18 cellular contexts compared by ENCODE assay signal in the genomic region with DNA sequence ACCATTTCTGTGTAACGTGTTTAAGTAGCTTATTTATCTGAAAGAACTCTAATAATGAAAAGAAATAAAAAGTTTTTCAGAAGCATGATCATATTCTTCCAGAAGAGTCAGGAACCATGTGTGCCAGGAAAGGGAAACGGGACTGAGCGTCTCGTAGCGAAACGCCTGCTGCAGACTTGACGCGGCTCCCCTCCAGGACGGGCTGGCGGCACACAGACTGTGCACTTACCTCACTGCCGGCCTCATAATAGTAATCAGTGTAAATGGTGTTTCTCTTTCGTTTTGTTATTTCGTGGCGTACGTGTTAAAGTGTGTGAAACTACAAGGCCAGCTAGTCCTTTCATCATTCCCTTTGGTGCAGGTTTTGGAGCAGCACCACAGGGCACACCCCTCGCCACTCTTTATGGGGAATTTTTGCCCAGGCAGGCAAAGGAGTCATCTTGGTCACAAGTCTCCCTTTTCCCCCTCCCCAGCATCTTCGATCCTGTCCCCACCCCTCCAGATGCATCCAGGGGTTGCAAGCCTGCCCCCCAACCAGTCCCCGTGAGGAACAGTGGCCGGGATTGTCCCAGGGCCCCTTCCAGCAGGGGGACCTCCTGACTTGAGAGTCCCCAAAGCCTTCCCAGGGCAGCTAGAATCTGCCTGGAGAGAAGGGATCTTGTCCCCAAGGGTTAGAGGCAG.
DNase-seq lines count a peak whose midpoint lies in the region; ATAC-seq and TF ChIP-seq lines count a peak whose summit lies in the region.
"Had no signal": no experiment of that assay in that cellular context is flagged by ENCODE, and none has a peak within 500 bp of the region (broad histone marks: within the 10 kb centered on the region; RNA-seq: fewer than 3 reads in every experiment).

No MANE protein-coding gene starts in this region.

- H3K27me3 Mint-ChIP-seq in brain: no peaks in the 10 kb centered on the region

- TF ChIP-seq CTCF in 22Rv1 (IDR thresholded peaks at IDR 0.05): no peak
- no peak for TF ChIP-seq CTCF in brain (conservative IDR thresholded peaks at IDR 0.05)
- TF ChIP-seq CTCF in gastrocnemius medialis (IDR thresholded peaks at IDR 0.05 in 4 of 5, conservative IDR thresholded peaks at IDR 0.05 in 1 of 5): no peak

- POLR2A ChIA-PET in HEK293T (lab: Yijun Ruan, JAX): no interaction called here

- intact Hi-C loops in gastrocnemius medialis (cut with DNase I; ENCODE audit: low total_unique reads): loop anchor here (2.0 kb wide), 1 partner anchor 42 kb away; no protein-coding TSS in a partner anchor

- no peak for TF ChIP-seq POLR2A in gastrocnemius medialis (IDR thresholded peaks at IDR 0.05)

- H3K4me1 ChIP-seq in gastrocnemius medialis: peaks cover 72 to 77% of the 10 kb centered on the region in 2 donors
- H3K4me1 ChIP-seq: breast epithelium had no signal

- peaks cover 55% of the 10 kb centered on the region for H3K4me1 Mint-ChIP-seq in brain

- ATAC-seq in gastrocnemius medialis: peak; percentile 38 to 47
- no peak for ATAC-seq in HG03095 (IDR thresholded peaks at IDR 0.05; ENCODE audit: unreplicated experiment)

- H3K36me3 ChIP-seq in gastrocnemius medialis: peaks cover 0 to 19% of the 10 kb centered on the region in 2 donors
- H3K36me3 ChIP-seq: breast epithelium had no signal

- peak overlapping the region in 3 of 5 experiments; percentile 12 to 63 (median 19) for H3K27ac Mint-ChIP-seq in brain

- H3K4me3 Mint-ChIP-seq in brain: no peak overlapping the region

- DNase-seq in gastrocnemius medialis: peak in 1 of 2 donors; percentile 69
- no peak for DNase-seq in NCI-H1417 (lab: John Stamatoyannopoulos, UW)
- no peak for DNase-seq in HEK293T (ENCODE audit: extremely low spot score)
- no peak for DNase-seq in NCI-H524 treated with DMSO at 0.1 percent for 48 hours (lab: John Stamatoyannopoulos, UW)
- DNase-seq: activated CD4-positive, alpha-beta T cell treated with anti-CD3 and anti-CD28 coated beads for 1 hour; activated CD8-positive, alpha-beta memory T cell treated with anti-CD3 and anti-CD28 coated beads, Interleukin-2, amount 50 U/mL, for 4 hours; activated naive CD4-positive, alpha-beta T cell treated with Interleukin-2 at 50 U/mL for 16 hours; MV-4-11; NK-92 treated with Interleukin-12 subunit alpha and Interleukin-12 subunit beta, amount 100 ng/mL, for 24 hours; SHP77 treated with DMSO at 0.1 percent for 48 hours; stimulated activated CD4-positive, alpha-beta T cell treated with anti-CD3 and anti-CD28 coated beads, Interleukin-2, amount 100 ng/mL, for 24 hours; stimulated activated CD8-positive, alpha-beta memory T cell treated with anti-CD3 and anti-CD28 coated beads, Interleukin-4, amount 100 ng/mL, for 48 hours; T-helper 2 cell had no signal

- no peaks in the 10 kb centered on the region for H3K9me3 ChIP-seq in gastrocnemius medialis
- H3K9me3 ChIP-seq: breast epithelium had no signal

- H3K4me3 ChIP-seq in gastrocnemius medialis: peak overlapping the region; percentile 3 to 37 (median 22)
- H3K4me3 ChIP-seq: breast epithelium had no signal

- CTCF ChIA-PET in HEK293T (lab: Yijun Ruan, JAX): interaction anchor here (0.6 kb wide), 1 partner anchor 138 kb away, joined by 5 read pairs; no protein-coding TSS in a partner anchor

- H3K27ac ChIP-seq in 22Rv1: 0 out of 2 replicates have a peak overlapping the region, but pooled peaks have one; percentile 1
- H3K27ac ChIP-seq in layer of hippocampus (ENCODE audit: low read depth, low read length): peak overlapping the region; percentile 98
- H3K27ac ChIP-seq in gastrocnemius medialis: peak overlapping the region; percentile 84 to 96 (median 91)
- H3K27ac ChIP-seq: breast epithelium had no signal

- peaks cover 0 to 2% (median 0%) of the 10 kb centered on the region in 5 experiments for H3K9me3 Mint-ChIP-seq in brain

- in situ Hi-C loops in gastrocnemius medialis (cut with MboI; ENCODE audit: low sequenced_read_pairs in 4 of 4): no loop called here

- no peaks in the 10 kb centered on the region for H3K27me3 ChIP-seq in layer of hippocampus (ENCODE audit: control insufficient read depth, insufficient read depth, low read length)
- H3K27me3 ChIP-seq in gastrocnemius medialis: no peaks in the 10 kb centered on the region
- H3K27me3 ChIP-seq: breast epithelium had no signal

- peaks cover 65% of the 10 kb centered on the region for H3K36me3 Mint-ChIP-seq in brain

TF ChIP-seq in HEK293T, 16 proteins besides CTCF, POLR2A, EP300 and RAD21:
- TF ChIP-seq FOXA1 (IDR thresholded peaks at IDR 0.05) (no peak), LEF1 (IDR thresholded peaks at IDR 0.05; ENCODE audit: borderline replicate concordance) (no peak), ELF4 (IDR thresholded peaks at IDR 0.05) (no peak), FOXK2 (IDR thresholded peaks at IDR 0.05) (no peak), CTBP1 (IDR thresholded peaks at IDR 0.05; ENCODE audit: borderline replicate concordance) (no peak), SP1 (IDR thresholded peaks at IDR 0.05) (no peak), TARDBP (IDR thresholded peaks at IDR 0.05) (no peak)

Comparison
In these comparisons a context has a peak if more than half of its experiments do, and no peak if none do; other contexts are left out.
1. H3K27ac ChIP-seq: peak in every context shown above with its lines; median percentile 98 in layer of hippocampus; 91 in gastrocnemius medialis; 1 in 22Rv1.